Comparison of ENCODE assay signal across 11 cellular contexts in the genomic region with DNA sequence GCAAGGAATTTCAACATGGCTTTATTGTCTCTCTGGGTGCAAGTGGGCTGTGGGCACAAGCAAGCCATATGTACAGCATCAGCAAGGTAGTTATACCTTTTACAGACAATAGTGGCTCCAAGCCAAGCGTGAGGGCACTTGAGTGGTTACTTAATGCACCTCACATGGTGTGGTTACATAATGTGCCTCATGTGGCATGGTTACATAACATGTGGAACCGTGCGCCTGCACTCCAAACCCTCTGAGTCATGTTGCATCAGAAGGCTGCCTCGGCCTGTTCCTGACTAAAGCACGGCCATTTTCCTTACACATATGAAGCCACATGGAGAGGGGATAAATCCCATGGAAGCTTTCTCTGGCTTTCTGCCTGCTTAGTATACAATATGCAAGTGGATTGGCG.
DNase-seq lines count a peak whose midpoint lies in the region; ATAC-seq and TF ChIP-seq lines count a peak whose summit lies in the region.
"Had no signal": no experiment of that assay in that cellular context is flagged by ENCODE, and none has a peak within 500 bp of the region (broad histone marks: within the 10 kb centered on the region; RNA-seq: fewer than 3 reads in every experiment).

No MANE protein-coding gene starts in this region.

- H3K27me3 ChIP-seq in RWPE2 (ENCODE audit: insufficient read depth, poor library complexity, severe bottlenecking) = no peaks in the 10 kb centered on the region
- no peaks in the 10 kb centered on the region for H3K27me3 ChIP-seq in foreskin keratinocyte

- no peak overlapping the region for H3K4me3 Mint-ChIP-seq in stimulated activated naive CD8-positive, alpha-beta T cell treated with anti-CD3 and anti-CD28 coated beads, Interleukin-15, amount 100 ng/mL, for 72 hours
- H3K4me3 Mint-ChIP-seq in activated T-helper 2 cell treated with anti-CD3 and anti-CD28 coated beads, Interferon-gamma antibody, Interleukin-2, Interleukin-4, amounts not matched to agents 10 μg/mL and 5 μg/mL and 100 μg/mL, durations not matched to agents 14 hours and 24 hours and 36 hours (ENCODE audit: low read depth) = no peak overlapping the region
- H3K4me3 Mint-ChIP-seq: activated naive CD8-positive, alpha-beta T cell; CD8-positive, alpha-beta memory T cell had no signal

- no peak overlapping the region for H3K4me3 ChIP-seq in RWPE2 (ENCODE audit: severe bottlenecking)

- no peak for DNase-seq in stimulated activated naive CD8-positive, alpha-beta T cell treated with anti-CD3 and anti-CD28 coated beads, Interleukin-15, amount 100 ng/mL, for 72 hours
- DNase-seq in stimulated activated naive CD8-positive, alpha-beta T cell treated with anti-CD3 and anti-CD28 coated beads, Interleukin-15, Interleukin-2, amounts not matched to agents 100 U/mL and 50 U/mL, for 24 hours = no peak
- DNase-seq in RWPE2 (ENCODE audit: low spot score) (no peak), foreskin keratinocyte (peak; percentile 80 to 83), T1000 (lab: John Stamatoyannopoulos, UW) (no peak), DMS79 (lab: John Stamatoyannopoulos, UW) (no peak)
- no peak for DNase-seq in activated T-helper 2 cell treated with anti-CD3 and anti-CD28 coated beads, Interferon-gamma antibody, Interleukin-2, Interleukin-4, amounts not matched to agents 10 μg/mL and 5 μg/mL and 100 μg/mL, durations not matched to agents 14 hours and 24 hours and 36 hours (ENCODE audit: low spot score)
- DNase-seq: activated CD4-positive, alpha-beta T cell treated with anti-CD3 and anti-CD28 coated beads for 4 hours; CD8-positive, alpha-beta memory T cell had no signal

- no peak overlapping the region for H3K27ac Mint-ChIP-seq in stimulated activated naive CD8-positive, alpha-beta T cell treated with anti-CD3 and anti-CD28 coated beads, Interleukin-15, amount 100 ng/mL, for 72 hours
- H3K27ac Mint-ChIP-seq in activated T-helper 2 cell treated with anti-CD3 and anti-CD28 coated beads, Interferon-gamma antibody, Interleukin-2, Interleukin-4, amounts not matched to agents 10 μg/mL and 5 μg/mL and 100 μg/mL, durations not matched to agents 14 hours and 24 hours and 36 hours = no peak overlapping the region
- H3K27ac Mint-ChIP-seq: activated naive CD8-positive, alpha-beta T cell; CD8-positive, alpha-beta memory T cell had no signal

- no peaks in the 10 kb centered on the region for H3K36me3 ChIP-seq in RWPE2 (ENCODE audit: low read depth)

- H3K36me3 Mint-ChIP-seq in activated T-helper 2 cell treated with anti-CD3 and anti-CD28 coated beads, Interferon-gamma antibody, Interleukin-2, Interleukin-4, amounts not matched to agents 10 μg/mL and 5 μg/mL and 100 μg/mL, durations not matched to agents 14 hours and 24 hours and 36 hours (ENCODE audit: low read depth) = no peaks in the 10 kb centered on the region

- H3K4me1 ChIP-seq in RWPE2 (ENCODE audit: insufficient read depth, poor library complexity, severe bottlenecking) = no peaks in the 10 kb centered on the region
- H3K4me1 ChIP-seq in foreskin keratinocyte = no peaks in the 10 kb centered on the region

- TF ChIP-seq CTCF in RWPE2 (IDR thresholded peaks at IDR 0.05; ENCODE audit: poor library complexity, severe bottlenecking) (no peak), foreskin keratinocyte (conservative IDR thresholded peaks at IDR 0.05) (no peak)

- intact Hi-C loops in activated T-helper 2 cell treated with anti-CD3 and anti-CD28 coated beads, Interferon-gamma antibody, Interleukin-2, Interleukin-4, amounts not matched to agents 10 μg/mL and 5 μg/mL and 100 μg/mL, durations not matched to agents 14 hours and 24 hours and 36 hours (cut with micrococcal nuclease) = loop anchor here (2.0 kb wide), 1 partner anchor 462 kb away; no protein-coding TSS in a partner anchor

- H3K27ac ChIP-seq in RWPE2 (ENCODE audit: poor library complexity, severe bottlenecking) (no peak overlapping the region), foreskin keratinocyte (no peak overlapping the region)

- peak; percentile 6 for ATAC-seq in stimulated activated naive CD8-positive, alpha-beta T cell treated with anti-CD3 and anti-CD28 coated beads, Interleukin-15, amount 100 ng/mL, for 72 hours
- no peak for ATAC-seq in stimulated activated naive CD8-positive, alpha-beta T cell treated with anti-CD3 and anti-CD28 coated beads, Interleukin-15, Interleukin-2, amounts not matched to agents 100 U/mL and 50 U/mL, for 24 hours
- ATAC-seq in RWPE2 (ENCODE audit: low read depth) (peak; percentile 69), foreskin keratinocyte (peak; percentile 79), GM19397 (IDR thresholded peaks at IDR 0.05; ENCODE audit: unreplicated experiment) (no peak)

- no peaks in the 10 kb centered on the region for H3K27me3 Mint-ChIP-seq in stimulated activated naive CD8-positive, alpha-beta T cell treated with anti-CD3 and anti-CD28 coated beads, Interleukin-15, amount 100 ng/mL, for 72 hours
- peaks cover 1% of the 10 kb centered on the region for H3K27me3 Mint-ChIP-seq in activated T-helper 2 cell treated with anti-CD3 and anti-CD28 coated beads, Interferon-gamma antibody, Interleukin-2, Interleukin-4, amounts not matched to agents 10 μg/mL and 5 μg/mL and 100 μg/mL, durations not matched to agents 14 hours and 24 hours and 36 hours (ENCODE audit: low read depth)
- H3K27me3 Mint-ChIP-seq: activated naive CD8-positive, alpha-beta T cell; CD8-positive, alpha-beta memory T cell had no signal

- H3K9me3 ChIP-seq in RWPE2 (ENCODE audit: severe bottlenecking) = no peaks in the 10 kb centered on the region

- H3K4me1 Mint-ChIP-seq in stimulated activated naive CD8-positive, alpha-beta T cell treated with anti-CD3 and anti-CD28 coated beads, Interleukin-15, amount 100 ng/mL, for 72 hours = no peaks in the 10 kb centered on the region
- no peaks in the 10 kb centered on the region for H3K4me1 Mint-ChIP-seq in activated T-helper 2 cell treated with anti-CD3 and anti-CD28 coated beads, Interferon-gamma antibody, Interleukin-2, Interleukin-4, amounts not matched to agents 10 μg/mL and 5 μg/mL and 100 μg/mL, durations not matched to agents 14 hours and 24 hours and 36 hours (ENCODE audit: low read depth)

- no peaks in the 10 kb centered on the region for H3K9me3 Mint-ChIP-seq in stimulated activated naive CD8-positive, alpha-beta T cell treated with anti-CD3 and anti-CD28 coated beads, Interleukin-15, amount 100 ng/mL, for 72 hours
- H3K9me3 Mint-ChIP-seq in activated T-helper 2 cell treated with anti-CD3 and anti-CD28 coated beads, Interferon-gamma antibody, Interleukin-2, Interleukin-4, amounts not matched to agents 10 μg/mL and 5 μg/mL and 100 μg/mL, durations not matched to agents 14 hours and 24 hours and 36 hours = no peaks in the 10 kb centered on the region

Comparison
In these comparisons a context has a peak if more than half of its experiments do, and no peak if none do; other contexts are left out.
1. ATAC-seq: peak in stimulated activated naive CD8-positive, alpha-beta T cell treated with anti-CD3 and anti-CD28 coated beads, Interleukin-15, amount 100 ng/mL, for 72 hours (single experiment), RWPE2 (single experiment) and foreskin keratinocyte (single experiment); none in stimulated activated naive CD8-positive, alpha-beta T cell treated with anti-CD3 and anti-CD28 coated beads, Interleukin-15, Interleukin-2, amounts not matched to agents 100 U/mL and 50 U/mL, for 24 hours (single experiment) and GM19397 (single experiment).
2. DNase-seq: peak in foreskin keratinocyte (2 of 2); none in stimulated activated naive CD8-positive, alpha-beta T cell treated with anti-CD3 and anti-CD28 coated beads, Interleukin-15, amount 100 ng/mL, for 72 hours (0 of 2), stimulated activated naive CD8-positive, alpha-beta T cell treated with anti-CD3 and anti-CD28 coated beads, Interleukin-15, Interleukin-2, amounts not matched to agents 100 U/mL and 50 U/mL, for 24 hours (single experiment), RWPE2 (single experiment), T1000 (single experiment), activated T-helper 2 cell treated with anti-CD3 and anti-CD28 coated beads, Interferon-gamma antibody, Interleukin-2, Interleukin-4, amounts not matched to agents 10 μg/mL and 5 μg/mL and 100 μg/mL, durations not matched to agents 14 hours and 24 hours and 36 hours (single experiment) and DMS79 (single experiment).